1 cellular context compared by ENCODE assay signal in genomic region chr3:39180183-39180545, GRCh38.
TF ChIP-seq lines count a peak whose summit lies in the region.

No MANE protein-coding gene starts in this region.

TF ChIP-seq in GM12878, 131 proteins besides CTCF, POLR2A, EP300 and RAD21 (continued from another document):
- TF ChIP-seq, protein P1, sequence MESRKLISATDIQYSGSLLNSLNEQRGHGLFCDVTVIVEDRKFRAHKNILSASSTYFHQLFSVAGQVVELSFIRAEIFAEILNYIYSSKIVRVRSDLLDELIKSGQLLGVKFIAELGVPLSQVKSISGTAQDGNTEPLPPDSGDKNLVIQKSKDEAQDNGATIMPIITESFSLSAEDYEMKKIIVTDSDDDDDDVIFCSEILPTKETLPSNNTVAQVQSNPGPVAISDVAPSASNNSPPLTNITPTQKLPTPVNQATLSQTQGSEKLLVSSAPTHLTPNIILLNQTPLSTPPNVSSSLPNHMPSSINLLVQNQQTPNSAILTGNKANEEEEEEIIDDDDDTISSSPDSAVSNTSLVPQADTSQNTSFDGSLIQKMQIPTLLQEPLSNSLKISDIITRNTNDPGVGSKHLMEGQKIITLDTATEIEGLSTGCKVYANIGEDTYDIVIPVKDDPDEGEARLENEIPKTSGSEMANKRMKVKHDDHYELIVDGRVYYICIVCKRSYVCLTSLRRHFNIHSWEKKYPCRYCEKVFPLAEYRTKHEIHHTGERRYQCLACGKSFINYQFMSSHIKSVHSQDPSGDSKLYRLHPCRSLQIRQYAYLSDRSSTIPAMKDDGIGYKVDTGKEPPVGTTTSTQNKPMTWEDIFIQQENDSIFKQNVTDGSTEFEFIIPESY (IDR thresholded peaks at IDR 0.05): no peak
- no peak for TF ChIP-seq KDM1A (IDR thresholded peaks at IDR 0.05; ENCODE audit: borderline replicate concordance)
